In genomic region chr10:11403116-11403515, GRCh38 we compare ENCODE assay signal across 8 cellular contexts.
DNase-seq lines count a peak whose midpoint lies in the region; ATAC-seq and TF ChIP-seq lines count a peak whose summit lies in the region.

No MANE protein-coding gene starts in this region.

- H3K4me1 ChIP-seq in mucosa of descending colon (ENCODE audit: low read depth): no peaks in the 10 kb centered on the region

- no peak for TF ChIP-seq POLR2A in GM18505 (IDR thresholded peaks at IDR 0.05; ENCODE audit: borderline replicate concordance, extremely low read depth, insufficient read depth, insufficient read length)

- H3K4me3 ChIP-seq in mucosa of descending colon: no peak overlapping the region

- H3K36me3 ChIP-seq in mucosa of descending colon (ENCODE audit: low read depth): no peaks in the 10 kb centered on the region

- intact Hi-C loops in mucosa of descending colon (cut with DNase I, micrococcal nuclease): no loop called here

- ATAC-seq in HG03457 (IDR thresholded peaks at IDR 0.05; ENCODE audit: unreplicated experiment): peak; percentile 70
- peak; percentile 86 for ATAC-seq in mucosa of descending colon
- no peak for ATAC-seq in GM18505 (IDR thresholded peaks at IDR 0.05; ENCODE audit: unreplicated experiment)
- no peak for ATAC-seq in GM19035 (IDR thresholded peaks at IDR 0.05; ENCODE audit: unreplicated experiment)
- ATAC-seq in HG03045 (IDR thresholded peaks at IDR 0.05; ENCODE audit: unreplicated experiment): no peak

- peak; percentile 54 to 63 for DNase-seq in AML-193 (lab: John Stamatoyannopoulos, UW)
- peak; percentile 29 to 42 for DNase-seq in activated CD8-positive, alpha-beta memory T cell treated with anti-CD3 and anti-CD28 coated beads for 4 hours (ENCODE audit: low read depth in 2 of 2)
- DNase-seq in mucosa of descending colon: peak in 2 of 3 donors; percentile 40 to 66
- DNase-seq in DMS53 treated with DMSO at 0.1 percent for 48 hours (lab: John Stamatoyannopoulos, UW; ENCODE audit: unreplicated experiment): no peak

- no peaks in the 10 kb centered on the region for H3K9me3 ChIP-seq in mucosa of descending colon

- TF ChIP-seq CTCF in mucosa of descending colon (IDR thresholded peaks at IDR 0.05): no peak

Comparison
In these comparisons a context has a peak if more than half of its experiments do, and no peak if none do; other contexts are left out.
1. ATAC-seq: peak in HG03457 (single experiment) and mucosa of descending colon (single experiment); none in GM18505 (single experiment), GM19035 (single experiment) and HG03045 (single experiment).